Comparison of ENCODE assay signal across 8 cellular contexts in genomic region chr6:108681719-108682118, GRCh38.
A peak's percentile ranks its signal among the peaks of the same experiment; 100 is the strongest.
DNase-seq lines count a peak whose midpoint lies in the region; TF ChIP-seq lines count a peak whose summit lies in the region.
"Not testable (repeated sequence)": the region's sequence is repeated elsewhere in the genome, so short reads cannot be mapped to it uniquely, and the experiment has no call there.

No MANE protein-coding gene starts in this region.

- not testable (repeated sequence) for H3K36me3 ChIP-seq in SJSA1; hepatocyte (replicated peaks; ENCODE audit: insufficient read depth, low read depth); smooth muscle cell (ENCODE audit: low read depth)

- DNase-seq in Calu3; epithelial cell of prostate (ENCODE audit: low read depth, low spot score); hepatocyte (ENCODE audit: low spot score); smooth muscle cell (lab: John Stamatoyannopoulos, UW; ENCODE audit: unreplicated experiment): not testable (repeated sequence)
- DNase-seq in HFFc6 (peak; percentile 49), SJSA1 (ENCODE audit: low read depth in 1 of 2, low spot score in 2 of 2) (peak in 1 of 2 experiments; percentile 31), amniotic epithelial cell (ENCODE audit: low read depth) (peak; percentile 21), osteocyte (ENCODE audit: extremely low spot score, unreplicated experiment) (peak; percentile 30)

- H3K36me3 Mint-ChIP-seq in Calu3 (ENCODE audit: insufficient read depth, unreplicated experiment) (peaks cover 50% of the 10 kb centered on the region), HFFc6 (ENCODE audit: low read depth) (peaks cover 25% of the 10 kb centered on the region), osteocyte (ENCODE audit: unreplicated experiment) (peaks cover 28% of the 10 kb centered on the region)

- H3K27me3 ChIP-seq in SJSA1 (replicated peaks); hepatocyte; smooth muscle cell (ENCODE audit: low read depth): not testable (repeated sequence)

- H3F3A ChIP-seq in smooth muscle cell (ENCODE audit: low read depth) = not testable (repeated sequence)

- H3K27ac ChIP-seq in SJSA1 (peak overlapping the region; percentile 55), epithelial cell of prostate (peak overlapping the region; percentile 7), hepatocyte (peak overlapping the region; percentile 26), smooth muscle cell (ENCODE audit: low read depth) (peak overlapping the region; percentile 58)

- H3K9ac ChIP-seq in smooth muscle cell (ENCODE audit: low read depth) = not testable (repeated sequence)

- H3K27ac Mint-ChIP-seq in Calu3 (ENCODE audit: unreplicated experiment) (peak overlapping the region; percentile 67), HFFc6 (peak overlapping the region; percentile 25), osteocyte (ENCODE audit: unreplicated experiment) (peak overlapping the region; percentile 3)

- H3K79me2 ChIP-seq in hepatocyte (peaks cover 58% of the 10 kb centered on the region), smooth muscle cell (ENCODE audit: low read depth) (peaks cover 12% of the 10 kb centered on the region)

- 93% methylated on average over 1 of the region's 1 CpG for WGBS in hepatocyte (ENCODE audit: low lambda C conversion rate, missing lambda C conversion rate)
- WGBS in smooth muscle cell (ENCODE audit: low lambda C conversion rate) = 96% methylated on average over 1 of the region's 1 CpG

- H2AFZ ChIP-seq in hepatocyte; smooth muscle cell (ENCODE audit: low read depth): not testable (repeated sequence)

- intact Hi-C loops in Calu3 (cut with micrococcal nuclease; ENCODE audit: unreplicated experiment) = not testable (repeated sequence)

- TF ChIP-seq CTCF in Calu3 (IDR thresholded peaks at IDR 0.05; ENCODE audit: unreplicated experiment); HFFc6 (IDR thresholded peaks at IDR 0.05); hepatocyte (IDR thresholded peaks at IDR 0.05; ENCODE audit: poor library complexity); osteocyte (IDR thresholded peaks at IDR 0.05); smooth muscle cell (IDR thresholded peaks at IDR 0.05; ENCODE audit: borderline replicate concordance, insufficient read depth, poor library complexity, severe bottlenecking): not testable (repeated sequence)

- H4K20me1 ChIP-seq in hepatocyte (ENCODE audit: insufficient read depth, poor library complexity, severe bottlenecking) (peaks cover 16% of the 10 kb centered on the region), smooth muscle cell (ENCODE audit: low read depth) (peaks cover 24% of the 10 kb centered on the region)

- not testable (repeated sequence) for H3K9me2 ChIP-seq in hepatocyte (replicated peaks; ENCODE audit: insufficient read depth)

- H3K9me3 Mint-ChIP-seq in Calu3 (ENCODE audit: low read depth, unreplicated experiment); HFFc6; osteocyte (ENCODE audit: unreplicated experiment): not testable (repeated sequence)

- H3K4me2 ChIP-seq in hepatocyte = not testable (repeated sequence)
- peak overlapping the region; percentile 35 for H3K4me2 ChIP-seq in smooth muscle cell

- H3K9me3 ChIP-seq in SJSA1 (replicated peaks); hepatocyte (ENCODE audit: low read depth); smooth muscle cell (replicated peaks; ENCODE audit: low read depth): not testable (repeated sequence)

- CTCF ChIA-PET in Calu3 (lab: Charles Lee) = not testable (repeated sequence)

- H3K4me3 ChIP-seq in SJSA1, hepatocyte, smooth muscle cell: not testable (repeated sequence)

- H3K4me1 ChIP-seq in SJSA1 (replicated peaks) (peaks cover 31% of the 10 kb centered on the region), hepatocyte (ENCODE audit: insufficient read depth) (peaks cover 45% of the 10 kb centered on the region)
- H3K4me1 ChIP-seq in smooth muscle cell (ENCODE audit: low read depth) = not testable (repeated sequence)

- not testable (repeated sequence) for H3K27me3 Mint-ChIP-seq in Calu3 (ENCODE audit: unreplicated experiment); HFFc6 (ENCODE audit: insufficient read depth); osteocyte (ENCODE audit: unreplicated experiment)

- not testable (repeated sequence) for BruUV-seq in Calu3 (replicated peaks; lab: Mats Ljungman, UMichigan)

- H3K4me1 Mint-ChIP-seq in Calu3 (ENCODE audit: low read depth, unreplicated experiment) = peaks cover 58% of the 10 kb centered on the region
- H3K4me1 Mint-ChIP-seq in HFFc6 (ENCODE audit: low read depth) = peaks cover 68% of the 10 kb centered on the region
- H3K4me1 Mint-ChIP-seq in osteocyte (ENCODE audit: unreplicated experiment) = peaks cover 16% of the 10 kb centered on the region

- H3K4me3 Mint-ChIP-seq in Calu3 (ENCODE audit: low read depth, unreplicated experiment); osteocyte (ENCODE audit: unreplicated experiment): not testable (repeated sequence)
- peak overlapping the region; percentile 17; the same call in 1 of the 2 replicates for H3K4me3 Mint-ChIP-seq in HFFc6

Comparison
In these comparisons a context has a peak if more than half of its experiments do, and no peak if none do; other contexts are left out.
1. H3K27ac Mint-ChIP-seq: peak in every context shown above with its lines; median percentile 67 in Calu3; 25 in HFFc6; 3 in osteocyte.
2. H3K27ac ChIP-seq: peak in every context shown above with its lines; median percentile 58 in smooth muscle cell; 55 in SJSA1; 26 in hepatocyte; 7 in epithelial cell of prostate.